8 cellular contexts compared by ENCODE assay signal in the genomic region with DNA sequence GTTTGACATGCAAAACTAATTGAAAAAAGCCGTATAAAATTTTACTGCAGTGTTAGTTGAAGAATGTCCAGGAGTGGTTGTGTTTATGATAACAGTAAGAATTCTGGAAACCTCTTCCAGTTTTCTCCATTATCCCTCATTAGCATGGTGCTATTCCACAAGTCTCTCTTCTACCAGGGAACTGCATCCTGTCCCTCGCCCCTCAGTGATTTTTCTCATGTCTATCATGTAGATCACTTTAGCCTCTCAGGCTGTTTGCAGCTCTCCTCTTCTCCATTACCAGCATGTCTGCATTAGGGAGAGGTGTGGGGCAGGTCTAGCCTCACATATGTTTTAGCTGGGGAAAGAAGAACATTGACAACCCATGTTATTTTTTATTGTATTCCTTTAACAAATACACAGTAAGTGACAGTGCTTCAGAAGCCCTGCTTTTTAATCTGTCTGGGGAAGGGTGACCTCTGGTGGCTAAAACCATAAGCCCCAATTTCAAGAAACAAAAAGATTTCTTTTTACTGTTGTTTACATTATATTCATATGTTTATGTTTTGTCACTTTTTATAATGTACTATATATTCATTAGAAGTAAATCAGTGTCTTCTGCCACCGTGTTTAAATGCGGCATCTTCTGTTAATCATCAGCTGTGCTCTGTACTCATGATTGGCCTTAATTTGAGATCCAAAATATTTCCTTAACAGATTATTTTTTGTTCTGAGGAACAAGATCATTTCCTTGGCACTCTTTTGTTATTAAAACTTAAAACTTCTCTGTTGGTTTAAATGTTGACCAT.
DNase-seq lines count a peak whose midpoint lies in the region; ATAC-seq and TF ChIP-seq lines count a peak whose summit lies in the region.

No MANE protein-coding gene starts in this region.

- no peak overlapping the region for H2BK5ac ChIP-seq in neuronal stem cell (ENCODE audit: low read length)

- H3K9ac ChIP-seq in neuronal stem cell (ENCODE audit: low read depth, low read length, poor library complexity), result no peak overlapping the region

- peak; percentile 50 for TF ChIP-seq CTCF in HL-60 (IDR thresholded peaks at IDR 0.05; ENCODE audit: insufficient read depth, low read length)

- peaks cover 0 to 7% of the 10 kb centered on the region in 2 donors for H3K4me1 ChIP-seq in neuronal stem cell (ENCODE audit: control insufficient read depth in 2 of 2, insufficient read depth in 1 of 2, low read depth in 1 of 2, low read length in 2 of 2)

- H3K4ac ChIP-seq in neuronal stem cell (ENCODE audit: low read length), result no peak overlapping the region

- H2AFZ ChIP-seq in neuronal stem cell (ENCODE audit: low read length), result no peak overlapping the region

- H4K91ac ChIP-seq in neuronal stem cell (ENCODE audit: low read depth, low read length, poor library complexity), result no peak overlapping the region

- H2BK120ac ChIP-seq in neuronal stem cell (ENCODE audit: low read depth, low read length), result no peak overlapping the region

- no peak for ATAC-seq in GM19395 (IDR thresholded peaks at IDR 0.05; ENCODE audit: unreplicated experiment)
- ATAC-seq in GM21515 (IDR thresholded peaks at IDR 0.05; ENCODE audit: unreplicated experiment), result no peak

- H3K27ac ChIP-seq in HL-60 (replicated peaks), result no peak overlapping the region
- no peak overlapping the region for H3K27ac ChIP-seq in neuronal stem cell (replicated peaks; ENCODE audit: low read length)

- no peak overlapping the region for H3K23ac ChIP-seq in neuronal stem cell (ENCODE audit: low read depth, low read length, poor library complexity)

- no peak overlapping the region for H2BK15ac ChIP-seq in neuronal stem cell (ENCODE audit: low read length)

- H3K4me2 ChIP-seq in neuronal stem cell (ENCODE audit: insufficient read depth, low read length, poor library complexity, severe bottlenecking), result no peak overlapping the region

- DNase-seq in DMS53 treated with DMSO at 0.1 percent for 48 hours (lab: John Stamatoyannopoulos, UW; ENCODE audit: unreplicated experiment) (peak; percentile 63), HL-60 (ENCODE audit: low read depth in 1 of 2, low spot score in 1 of 2) (peak in 1 of 2 experiments; percentile 10), SK-N-DZ (ENCODE audit: low spot score) (peak; percentile 52), fibroblast of peridontal ligament (ENCODE audit: extremely low read depth) (peak; percentile 83), neuronal stem cell (ENCODE audit: low spot score) (peak; percentile 48), NCI-H1930 (lab: John Stamatoyannopoulos, UW) (no peak)

- H2BK12ac ChIP-seq in neuronal stem cell (ENCODE audit: low read length), result no peak overlapping the region

- no peak overlapping the region for H3K14ac ChIP-seq in neuronal stem cell (ENCODE audit: low read length)

- H3K27me3 ChIP-seq in HL-60 (ENCODE audit: insufficient read depth, poor library complexity, severe bottlenecking) (peaks cover 3% of the 10 kb centered on the region), neuronal stem cell (ENCODE audit: control insufficient read depth in 3 of 3, insufficient read depth in 3 of 3, low read depth in 1 of 3, low read length in 3 of 3) (no peaks in the 10 kb centered on the region)

- WGBS in neuronal stem cell (ENCODE audit: extremely low coverage in 2 of 2, insufficient read length in 2 of 2, insufficient replicate concordance in 1 of 2), 2 donors, result no CpG with 5 or more reads among the region's 4 CpGs

- H3K18ac ChIP-seq in neuronal stem cell (ENCODE audit: low read length), result no peak overlapping the region

- no peak overlapping the region for H2AK5ac ChIP-seq in neuronal stem cell (ENCODE audit: low read depth, low read length)

- peaks cover 2% of the 10 kb centered on the region for H3K79me1 ChIP-seq in neuronal stem cell (ENCODE audit: low read depth, low read length)

- H3K4me3 ChIP-seq in HL-60 (replicated peaks; ENCODE audit: insufficient read depth, low read length), result no peak overlapping the region
- no peak overlapping the region for H3K4me3 ChIP-seq in neuronal stem cell (ENCODE audit: low read length in 2 of 2)

- peaks cover 0 to 3% of the 10 kb centered on the region in 2 donors for H3K9me3 ChIP-seq in neuronal stem cell (replicated peaks in 1 of 2; ENCODE audit: control insufficient read depth in 2 of 2, insufficient read depth in 1 of 2, low read depth in 1 of 2, low read length in 2 of 2)

- H3K36me3 ChIP-seq in neuronal stem cell (replicated peaks in 1 of 2; ENCODE audit: control insufficient read depth in 2 of 2, insufficient read depth in 2 of 2, low read length in 2 of 2), result no peaks in the 10 kb centered on the region

- H4K8ac ChIP-seq in neuronal stem cell (ENCODE audit: low read depth, low read length), result no peak overlapping the region

Comparison
In these comparisons a context has a peak if more than half of its experiments do, and no peak if none do; other contexts are left out.
1. DNase-seq: peak in DMS53 treated with DMSO at 0.1 percent for 48 hours (single experiment), SK-N-DZ (single experiment), fibroblast of peridontal ligament (single experiment) and neuronal stem cell (single experiment); none in NCI-H1930 (0 of 2).